In genomic region chr5:142357469-142358090, GRCh38 we compare ENCODE assay signal across 8 cellular contexts. TPM values are rescaled to one million over a fixed set of nuclear protein-coding genes. Genes with fewer than 3 reads are reported as not detected.
A peak's percentile ranks its signal among the peaks of the same experiment; 100 is the strongest.
DNase-seq lines count a peak whose midpoint lies in the region; ATAC-seq and TF ChIP-seq lines count a peak whose summit lies in the region.

No MANE protein-coding gene starts in this region.

- no peak overlapping the region for H3K27ac ChIP-seq in CD4-positive, alpha-beta T cell (ENCODE audit: low read depth, low read length)
- peak overlapping the region; percentile 51 for H3K27ac ChIP-seq in OCI-LY3 (ENCODE audit: low read length)
- H3K27ac ChIP-seq in effector memory CD4-positive, alpha-beta T cell (ENCODE audit: insufficient read depth, low read length, poor library complexity, severe bottlenecking), result peak overlapping the region; percentile 57

- no peaks in the 10 kb centered on the region for H3K9me3 Mint-ChIP-seq in CD4-positive, alpha-beta T cell
- no peaks in the 10 kb centered on the region for H3K9me3 Mint-ChIP-seq in nephron

- CTCF ChIA-PET in CD4-positive, alpha-beta T cell (lab: Charles Lee), result interaction anchor here (1.6 to 1.8 kb wide), 2 partner anchors 33 to 397 kb away, joined by 4 to 5 read pairs; partner anchors contain the start of gene SPRY4

- H3K9me3 ChIP-seq in CD4-positive, alpha-beta T cell (ENCODE audit: control insufficient read depth, low read length), result no peaks in the 10 kb centered on the region
- H3K9me3 ChIP-seq in OCI-LY3 (ENCODE audit: insufficient read depth, low read length), result no peaks in the 10 kb centered on the region
- H3K9me3 ChIP-seq in effector memory CD4-positive, alpha-beta T cell (ENCODE audit: control insufficient read depth, low read length), result no peaks in the 10 kb centered on the region

- no peaks in the 10 kb centered on the region for H4K20me1 ChIP-seq in OCI-LY3 (ENCODE audit: insufficient read depth, low read length)

- H3K4me1 Mint-ChIP-seq in CD4-positive, alpha-beta T cell (ENCODE audit: low read depth), result peaks cover 67% of the 10 kb centered on the region
- peaks cover 37% of the 10 kb centered on the region for H3K4me1 Mint-ChIP-seq in nephron

- ATAC-seq in CD4-positive, alpha-beta T cell (ENCODE audit: poor library complexity), result no peak
- ATAC-seq in GM18907 (IDR thresholded peaks at IDR 0.05; ENCODE audit: unreplicated experiment), result no peak

- H3K27me3 Mint-ChIP-seq in CD4-positive, alpha-beta T cell, result no peaks in the 10 kb centered on the region
- H3K27me3 Mint-ChIP-seq in nephron (ENCODE audit: low read depth), result peaks cover 10% of the 10 kb centered on the region

- peak overlapping the region; percentile 80 for H3K4me3 Mint-ChIP-seq in CD4-positive, alpha-beta T cell
- H3K4me3 Mint-ChIP-seq in nephron, result peak overlapping the region; percentile 76 to 87 (median 86)

- no peaks in the 10 kb centered on the region for H3K36me3 ChIP-seq in OCI-LY3 (replicated peaks; ENCODE audit: low read depth, low read length)
- no peaks in the 10 kb centered on the region for H3K36me3 ChIP-seq in effector memory CD4-positive, alpha-beta T cell (ENCODE audit: control insufficient read depth, insufficient read depth, low read length)

- no peaks in the 10 kb centered on the region for H3K27me3 ChIP-seq in CD4-positive, alpha-beta T cell (ENCODE audit: control insufficient read depth, insufficient read depth, low read length)
- peaks cover 6% of the 10 kb centered on the region; the same call in 1 of the 2 replicates for H3K27me3 ChIP-seq in OCI-LY3 (ENCODE audit: low read depth, low read length)
- no peaks in the 10 kb centered on the region for H3K27me3 ChIP-seq in effector memory CD4-positive, alpha-beta T cell (replicated peaks; ENCODE audit: control insufficient read depth, insufficient read depth, low read length, poor library complexity, severe bottlenecking)

- H3K4me1 ChIP-seq in OCI-LY3 (ENCODE audit: low read length), result peaks cover 27% of the 10 kb centered on the region
- peaks cover 31% of the 10 kb centered on the region for H3K4me1 ChIP-seq in effector memory CD4-positive, alpha-beta T cell (ENCODE audit: control insufficient read depth, insufficient read depth, low read length, poor library complexity, severe bottlenecking)

- no peaks in the 10 kb centered on the region for H3K79me2 ChIP-seq in OCI-LY3 (ENCODE audit: low read length)

- H3K4me2 ChIP-seq in OCI-LY3 (ENCODE audit: low read length), result peak overlapping the region; percentile 99

- DNase-seq in CD4-positive, alpha-beta T cell, result no peak
- DNase-seq in effector memory CD4-positive, alpha-beta T cell, result no peak
- DNase-seq in GOT3 (lab: John Stamatoyannopoulos, UW), result no peak
- no peak for DNase-seq in stimulated activated naive CD4-positive, alpha-beta T cell treated with Interleukin-2 at 50 U/mL for 16 hours (lab: John Stamatoyannopoulos, UW)
- DNase-seq in amniotic stem cell (lab: John Stamatoyannopoulos, UW), result no peak

- peak overlapping the region; percentile 73 for H3K27ac Mint-ChIP-seq in CD4-positive, alpha-beta T cell
- H3K27ac Mint-ChIP-seq in nephron, result peak overlapping the region; percentile 98 to 99 (median 98)

- peak overlapping the region; percentile 63 for H2AFZ ChIP-seq in OCI-LY3 (ENCODE audit: low read depth, low read length)

- H3K36me3 Mint-ChIP-seq in CD4-positive, alpha-beta T cell (ENCODE audit: low read depth), result no peaks in the 10 kb centered on the region
- H3K36me3 Mint-ChIP-seq in nephron (ENCODE audit: low read depth), result no peaks in the 10 kb centered on the region

- peak overlapping the region; percentile 81 for H3K9ac ChIP-seq in OCI-LY3 (ENCODE audit: low read length)

- intact Hi-C loops in CD4-positive, alpha-beta T cell (cut with DNase I, micrococcal nuclease), result loop anchor here (2.0 to 10.0 kb wide), 7 partner anchors 33 to 1830 kb away; partner anchors contain the start of genes SPRY4 (in 2 of the 2), ARAP3 (in 1 of the 2) and GNPDA1 (in 1 of the 2)

- no peak for TF ChIP-seq CTCF in CD4-positive, alpha-beta T cell (IDR thresholded peaks at IDR 0.05)
- TF ChIP-seq CTCF in OCI-LY3 (IDR thresholded peaks at IDR 0.05; ENCODE audit: low read depth, low read length), result no peak
- TF ChIP-seq CTCF in nephron (IDR thresholded peaks at IDR 0.05; ENCODE audit: unreplicated experiment in 3 of 3), result no peak

- peak overlapping the region; percentile 92 for H3K4me3 ChIP-seq in OCI-LY3 (ENCODE audit: low read length)
- peak overlapping the region; percentile 75 for H3K4me3 ChIP-seq in effector memory CD4-positive, alpha-beta T cell (ENCODE audit: insufficient read depth, low read depth, low read length, poor library complexity, severe bottlenecking)

- POLR2A ChIA-PET in CD4-positive, alpha-beta T cell (lab: Charles Lee), result interaction anchor here (0.5 to 3.4 kb wide), 15 partner anchors 11 to 412 kb away, joined by 3 to 16 read pairs (median 4); partner anchors contain the start of genes NDFIP1, RNF14 and SPRY4

RNA-seq across cellular contexts. Expression of gene SPRY4, which starts 32.8 kb away (rescaled TPM):
- total RNA-seq in CD4-positive, alpha-beta T cell, result under 1 TPM; 0.16 to 0.34 TPM
